13 cellular contexts compared by ENCODE assay signal in the genomic region with DNA sequence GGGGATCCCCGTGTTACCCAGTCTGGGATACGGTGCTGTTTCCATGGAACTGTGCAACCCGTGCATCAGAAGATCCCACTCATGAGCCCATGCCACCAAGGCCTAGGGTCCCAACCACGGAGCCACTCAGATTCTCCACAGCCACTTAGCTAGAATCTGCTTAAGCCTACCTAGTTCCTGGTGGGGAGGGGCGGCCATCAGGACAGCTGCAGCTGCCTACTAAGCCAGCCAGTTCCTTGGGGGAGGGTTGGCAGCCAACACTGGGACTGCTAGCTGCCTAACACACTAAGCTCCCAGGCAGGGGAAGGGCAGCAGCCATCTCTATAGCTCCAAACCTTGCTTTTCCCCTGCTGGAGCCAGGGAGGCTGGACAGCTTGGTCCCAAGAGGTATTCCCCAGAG.
DNase-seq lines count a peak whose midpoint lies in the region; ATAC-seq and TF ChIP-seq lines count a peak whose summit lies in the region.
"Had no signal": no experiment of that assay in that cellular context is flagged by ENCODE, and none has a peak within 500 bp of the region (broad histone marks: within the 10 kb centered on the region; RNA-seq: fewer than 3 reads in every experiment).

No MANE protein-coding gene starts in this region.

- H3K27ac ChIP-seq in SJCRH30 = no peak overlapping the region
- H3K27ac ChIP-seq in upper lobe of right lung = no peak overlapping the region
- H3K27ac ChIP-seq: A549, HL-60 had no signal

- H3K4me1 ChIP-seq in SJCRH30 (peaks cover 16% of the 10 kb centered on the region), upper lobe of right lung (no peaks in the 10 kb centered on the region)
- H3K4me1 ChIP-seq: A549 had no signal

- no peaks in the 10 kb centered on the region for H3K9me3 ChIP-seq in SJCRH30 (replicated peaks)
- H3K9me3 ChIP-seq in upper lobe of right lung = no peaks in the 10 kb centered on the region

- H3K4me3 ChIP-seq in SJCRH30 (no peak overlapping the region), upper lobe of right lung (no peak overlapping the region)
- H3K4me3 ChIP-seq: A549 had no signal

- intact Hi-C loops in upper lobe of right lung (cut with DNase I) = no loop called here

- TF ChIP-seq CTCF in upper lobe of right lung (IDR thresholded peaks at IDR 0.05) = no peak

- H3K27me3 ChIP-seq in SJCRH30 (no peaks in the 10 kb centered on the region), upper lobe of right lung (no peaks in the 10 kb centered on the region)

- DNase-seq in D341Med (ENCODE audit: low spot score) = peak; percentile 45
- peak; percentile 29 to 74 for DNase-seq in NCI-H524 (lab: John Stamatoyannopoulos, UW)
- DNase-seq in SJCRH30 = peak; percentile 58 to 63
- peak; percentile 36 for DNase-seq in upper lobe of right lung
- no peak for DNase-seq in GOT3 (lab: John Stamatoyannopoulos, UW)
- DNase-seq: COR-L47, DMS79 treated with DMSO at 0.1 percent for 48 hours, GDM1 had no signal

- no peaks in the 10 kb centered on the region for H3K36me3 ChIP-seq in SJCRH30
- H3K36me3 ChIP-seq in upper lobe of right lung = no peaks in the 10 kb centered on the region

- ATAC-seq in upper lobe of right lung = peak; percentile 21
- ATAC-seq in HG02798 (IDR thresholded peaks at IDR 0.05; ENCODE audit: poor library complexity, unreplicated experiment) = no peak
- ATAC-seq: A549; CD8-positive, alpha-beta T cell; HCT116 had no signal
